ENCODE assay signal across 1 cellular context in the genomic region with DNA sequence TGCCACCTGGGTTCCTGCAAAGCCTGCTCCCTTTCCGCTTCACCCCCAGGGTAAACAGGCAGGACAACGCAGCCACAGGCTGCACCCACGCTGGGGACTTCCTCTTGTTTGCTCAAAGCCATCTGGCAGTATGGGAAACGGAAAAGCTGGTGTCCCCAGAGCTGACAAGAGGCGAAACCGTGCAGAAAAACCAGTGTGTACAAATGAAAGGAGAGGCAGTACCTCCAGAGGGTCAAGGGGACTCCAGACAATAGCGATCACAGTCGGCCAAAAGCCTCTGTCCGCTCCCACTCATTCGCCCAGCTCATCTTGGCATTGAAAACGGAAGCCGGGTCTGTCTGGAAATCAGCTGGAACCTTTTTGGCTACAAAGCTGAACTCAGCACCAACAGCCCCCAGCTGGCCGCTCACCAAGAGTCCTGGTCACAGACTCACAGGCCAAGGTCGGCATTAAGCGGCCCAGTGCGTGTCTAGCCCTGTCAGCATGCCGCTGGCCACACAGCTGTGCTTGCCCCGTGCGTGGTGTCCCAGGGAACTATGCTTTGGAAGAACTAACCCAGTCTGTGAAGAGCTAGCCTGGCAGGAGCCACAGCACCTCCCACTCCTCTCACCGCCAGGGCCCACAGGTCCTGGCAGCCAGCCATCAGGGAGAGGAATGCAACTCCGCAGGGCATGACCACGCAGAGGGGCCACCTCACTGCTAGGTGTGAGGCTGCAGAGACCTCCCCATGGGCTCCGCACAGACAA.
TF ChIP-seq lines count a peak whose summit lies in the region.

No MANE protein-coding gene starts in this region.

TF ChIP-seq in HepG2, 621 proteins besides CTCF, POLR2A, EP300 and RAD21 (continued from another document and continues in another):
- TF ChIP-seq, protein P1, sequence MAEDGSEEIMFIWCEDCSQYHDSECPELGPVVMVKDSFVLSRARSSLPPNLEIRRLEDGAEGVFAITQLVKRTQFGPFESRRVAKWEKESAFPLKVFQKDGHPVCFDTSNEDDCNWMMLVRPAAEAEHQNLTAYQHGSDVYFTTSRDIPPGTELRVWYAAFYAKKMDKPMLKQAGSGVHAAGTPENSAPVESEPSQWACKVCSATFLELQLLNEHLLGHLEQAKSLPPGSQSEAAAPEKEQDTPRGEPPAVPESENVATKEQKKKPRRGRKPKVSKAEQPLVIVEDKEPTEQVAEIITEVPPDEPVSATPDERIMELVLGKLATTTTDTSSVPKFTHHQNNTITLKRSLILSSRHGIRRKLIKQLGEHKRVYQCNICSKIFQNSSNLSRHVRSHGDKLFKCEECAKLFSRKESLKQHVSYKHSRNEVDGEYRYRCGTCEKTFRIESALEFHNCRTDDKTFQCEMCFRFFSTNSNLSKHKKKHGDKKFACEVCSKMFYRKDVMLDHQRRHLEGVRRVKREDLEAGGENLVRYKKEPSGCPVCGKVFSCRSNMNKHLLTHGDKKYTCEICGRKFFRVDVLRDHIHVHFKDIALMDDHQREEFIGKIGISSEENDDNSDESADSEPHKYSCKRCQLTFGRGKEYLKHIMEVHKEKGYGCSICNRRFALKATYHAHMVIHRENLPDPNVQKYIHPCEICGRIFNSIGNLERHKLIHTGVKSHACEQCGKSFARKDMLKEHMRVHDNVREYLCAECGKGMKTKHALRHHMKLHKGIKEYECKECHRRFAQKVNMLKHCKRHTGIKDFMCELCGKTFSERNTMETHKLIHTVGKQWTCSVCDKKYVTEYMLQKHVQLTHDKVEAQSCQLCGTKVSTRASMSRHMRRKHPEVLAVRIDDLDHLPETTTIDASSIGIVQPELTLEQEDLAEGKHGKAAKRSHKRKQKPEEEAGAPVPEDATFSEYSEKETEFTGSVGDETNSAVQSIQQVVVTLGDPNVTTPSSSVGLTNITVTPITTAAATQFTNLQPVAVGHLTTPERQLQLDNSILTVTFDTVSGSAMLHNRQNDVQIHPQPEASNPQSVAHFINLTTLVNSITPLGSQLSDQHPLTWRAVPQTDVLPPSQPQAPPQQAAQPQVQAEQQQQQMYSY (CRISPR knock-in tag; IDR thresholded peaks at IDR 0.05): no peak
- peak; percentile 72 for TF ChIP-seq MEF2D (CRISPR knock-in tag; IDR thresholded peaks at IDR 0.05)
- TF ChIP-seq ZNF616 (CRISPR knock-in tag; IDR thresholded peaks at IDR 0.05; ENCODE audit: low read depth): no peak
- TF ChIP-seq GZF1 (CRISPR knock-in tag; IDR thresholded peaks at IDR 0.05): no peak
- no peak for TF ChIP-seq ZNF562 (CRISPR knock-in tag; IDR thresholded peaks at IDR 0.05; ENCODE audit: borderline replicate concordance)
- TF ChIP-seq, protein P2, sequence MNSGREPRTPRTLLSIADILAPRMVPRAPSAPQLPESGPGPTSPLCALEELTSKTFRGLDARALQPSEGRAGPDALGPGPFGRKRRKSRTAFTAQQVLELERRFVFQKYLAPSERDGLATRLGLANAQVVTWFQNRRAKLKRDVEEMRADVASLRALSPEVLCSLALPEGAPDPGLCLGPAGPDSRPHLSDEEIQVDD (CRISPR knock-in tag; IDR thresholded peaks at IDR 0.05; ENCODE audit: borderline replicate concordance): no peak
- TF ChIP-seq MTF2 (CRISPR knock-in tag; IDR thresholded peaks at IDR 0.05; ENCODE audit: borderline replicate concordance): no peak
- TF ChIP-seq, protein P3, sequence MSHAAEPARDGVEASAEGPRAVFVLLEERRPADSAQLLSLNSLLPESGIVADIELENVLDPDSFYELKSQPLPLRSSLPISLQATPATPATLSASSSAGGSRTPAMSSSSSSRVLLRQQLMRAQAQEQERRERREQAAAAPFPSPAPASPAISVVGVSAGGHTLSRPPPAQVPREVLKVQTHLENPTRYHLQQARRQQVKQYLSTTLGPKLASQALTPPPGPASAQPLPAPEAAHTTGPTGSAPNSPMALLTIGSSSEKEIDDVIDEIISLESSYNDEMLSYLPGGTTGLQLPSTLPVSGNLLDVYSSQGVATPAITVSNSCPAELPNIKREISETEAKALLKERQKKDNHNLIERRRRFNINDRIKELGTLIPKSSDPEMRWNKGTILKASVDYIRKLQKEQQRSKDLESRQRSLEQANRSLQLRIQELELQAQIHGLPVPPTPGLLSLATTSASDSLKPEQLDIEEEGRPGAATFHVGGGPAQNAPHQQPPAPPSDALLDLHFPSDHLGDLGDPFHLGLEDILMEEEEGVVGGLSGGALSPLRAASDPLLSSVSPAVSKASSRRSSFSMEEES (CRISPR knock-in tag; IDR thresholded peaks at IDR 0.05): 0 out of 2 replicates have a peak, but pooled peaks have one; percentile 26
- TF ChIP-seq JDP2 (CRISPR knock-in tag; IDR thresholded peaks at IDR 0.05; ENCODE audit: borderline replicate concordance): no peak
- TF ChIP-seq, protein P4, sequence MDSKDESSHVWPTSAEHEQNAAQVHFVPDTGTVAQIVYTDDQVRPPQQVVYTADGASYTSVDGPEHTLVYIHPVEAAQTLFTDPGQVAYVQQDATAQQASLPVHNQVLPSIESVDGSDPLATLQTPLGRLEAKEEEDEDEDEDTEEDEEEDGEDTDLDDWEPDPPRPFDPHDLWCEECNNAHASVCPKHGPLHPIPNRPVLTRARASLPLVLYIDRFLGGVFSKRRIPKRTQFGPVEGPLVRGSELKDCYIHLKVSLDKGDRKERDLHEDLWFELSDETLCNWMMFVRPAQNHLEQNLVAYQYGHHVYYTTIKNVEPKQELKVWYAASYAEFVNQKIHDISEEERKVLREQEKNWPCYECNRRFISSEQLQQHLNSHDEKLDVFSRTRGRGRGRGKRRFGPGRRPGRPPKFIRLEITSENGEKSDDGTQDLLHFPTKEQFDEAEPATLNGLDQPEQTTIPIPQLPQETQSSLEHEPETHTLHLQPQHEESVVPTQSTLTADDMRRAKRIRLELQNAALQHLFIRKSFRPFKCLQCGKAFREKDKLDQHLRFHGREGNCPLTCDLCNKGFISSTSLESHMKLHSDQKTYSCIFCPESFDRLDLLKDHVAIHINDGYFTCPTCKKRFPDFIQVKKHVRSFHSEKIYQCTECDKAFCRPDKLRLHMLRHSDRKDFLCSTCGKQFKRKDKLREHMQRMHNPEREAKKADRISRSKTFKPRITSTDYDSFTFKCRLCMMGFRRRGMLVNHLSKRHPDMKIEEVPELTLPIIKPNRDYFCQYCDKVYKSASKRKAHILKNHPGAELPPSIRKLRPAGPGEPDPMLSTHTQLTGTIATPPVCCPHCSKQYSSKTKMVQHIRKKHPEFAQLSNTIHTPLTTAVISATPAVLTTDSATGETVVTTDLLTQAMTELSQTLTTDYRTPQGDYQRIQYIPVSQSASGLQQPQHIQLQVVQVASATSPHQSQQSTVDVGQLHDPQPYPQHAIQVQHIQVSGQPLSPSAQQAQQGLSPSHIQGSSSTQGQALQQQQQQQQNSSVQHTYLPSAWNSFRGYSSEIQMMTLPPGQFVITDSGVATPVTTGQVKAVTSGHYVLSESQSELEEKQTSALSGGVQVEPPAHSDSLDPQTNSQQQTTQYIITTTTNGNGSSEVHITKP (CRISPR knock-in tag; IDR thresholded peaks at IDR 0.05; ENCODE audit: low read depth): 0 out of 2 replicates have a peak, but pooled peaks have one; percentile 49
- TF ChIP-seq, protein P5, sequence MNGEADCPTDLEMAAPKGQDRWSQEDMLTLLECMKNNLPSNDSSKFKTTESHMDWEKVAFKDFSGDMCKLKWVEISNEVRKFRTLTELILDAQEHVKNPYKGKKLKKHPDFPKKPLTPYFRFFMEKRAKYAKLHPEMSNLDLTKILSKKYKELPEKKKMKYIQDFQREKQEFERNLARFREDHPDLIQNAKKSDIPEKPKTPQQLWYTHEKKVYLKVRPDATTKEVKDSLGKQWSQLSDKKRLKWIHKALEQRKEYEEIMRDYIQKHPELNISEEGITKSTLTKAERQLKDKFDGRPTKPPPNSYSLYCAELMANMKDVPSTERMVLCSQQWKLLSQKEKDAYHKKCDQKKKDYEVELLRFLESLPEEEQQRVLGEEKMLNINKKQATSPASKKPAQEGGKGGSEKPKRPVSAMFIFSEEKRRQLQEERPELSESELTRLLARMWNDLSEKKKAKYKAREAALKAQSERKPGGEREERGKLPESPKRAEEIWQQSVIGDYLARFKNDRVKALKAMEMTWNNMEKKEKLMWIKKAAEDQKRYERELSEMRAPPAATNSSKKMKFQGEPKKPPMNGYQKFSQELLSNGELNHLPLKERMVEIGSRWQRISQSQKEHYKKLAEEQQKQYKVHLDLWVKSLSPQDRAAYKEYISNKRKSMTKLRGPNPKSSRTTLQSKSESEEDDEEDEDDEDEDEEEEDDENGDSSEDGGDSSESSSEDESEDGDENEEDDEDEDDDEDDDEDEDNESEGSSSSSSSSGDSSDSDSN (CRISPR knock-in tag; IDR thresholded peaks at IDR 0.05): peak; percentile 82
- TF ChIP-seq, protein P6, sequence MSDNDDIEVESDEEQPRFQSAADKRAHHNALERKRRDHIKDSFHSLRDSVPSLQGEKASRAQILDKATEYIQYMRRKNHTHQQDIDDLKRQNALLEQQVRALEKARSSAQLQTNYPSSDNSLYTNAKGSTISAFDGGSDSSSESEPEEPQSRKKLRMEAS (IDR thresholded peaks at IDR 0.05): 0 out of 2 replicates have a peak, but pooled peaks have one; percentile 47
- TF ChIP-seq, protein P7, sequence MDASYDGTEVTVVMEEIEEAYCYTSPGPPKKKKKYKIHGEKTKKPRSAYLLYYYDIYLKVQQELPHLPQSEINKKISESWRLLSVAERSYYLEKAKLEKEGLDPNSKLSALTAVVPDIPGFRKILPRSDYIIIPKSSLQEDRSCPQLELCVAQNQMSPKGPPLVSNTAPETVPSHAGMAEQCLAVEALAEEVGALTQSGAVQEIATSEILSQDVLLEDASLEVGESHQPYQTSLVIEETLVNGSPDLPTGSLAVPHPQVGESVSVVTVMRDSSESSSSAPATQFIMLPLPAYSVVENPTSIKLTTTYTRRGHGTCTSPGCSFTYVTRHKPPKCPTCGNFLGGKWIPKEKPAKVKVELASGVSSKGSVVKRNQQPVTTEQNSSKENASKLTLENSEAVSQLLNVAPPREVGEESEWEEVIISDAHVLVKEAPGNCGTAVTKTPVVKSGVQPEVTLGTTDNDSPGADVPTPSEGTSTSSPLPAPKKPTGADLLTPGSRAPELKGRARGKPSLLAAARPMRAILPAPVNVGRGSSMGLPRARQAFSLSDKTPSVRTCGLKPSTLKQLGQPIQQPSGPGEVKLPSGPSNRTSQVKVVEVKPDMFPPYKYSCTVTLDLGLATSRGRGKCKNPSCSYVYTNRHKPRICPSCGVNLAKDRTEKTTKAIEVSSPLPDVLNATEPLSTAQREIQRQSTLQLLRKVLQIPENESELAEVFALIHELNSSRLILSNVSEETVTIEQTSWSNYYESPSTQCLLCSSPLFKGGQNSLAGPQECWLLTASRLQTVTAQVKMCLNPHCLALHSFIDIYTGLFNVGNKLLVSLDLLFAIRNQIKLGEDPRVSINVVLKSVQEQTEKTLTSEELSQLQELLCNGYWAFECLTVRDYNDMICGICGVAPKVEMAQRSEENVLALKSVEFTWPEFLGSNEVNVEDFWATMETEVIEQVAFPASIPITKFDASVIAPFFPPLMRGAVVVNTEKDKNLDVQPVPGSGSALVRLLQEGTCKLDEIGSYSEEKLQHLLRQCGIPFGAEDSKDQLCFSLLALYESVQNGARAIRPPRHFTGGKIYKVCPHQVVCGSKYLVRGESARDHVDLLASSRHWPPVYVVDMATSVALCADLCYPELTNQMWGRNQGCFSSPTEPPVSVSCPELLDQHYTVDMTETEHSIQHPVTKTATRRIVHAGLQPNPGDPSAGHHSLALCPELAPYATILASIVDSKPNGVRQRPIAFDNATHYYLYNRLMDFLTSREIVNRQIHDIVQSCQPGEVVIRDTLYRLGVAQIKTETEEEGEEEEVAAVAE (CRISPR knock-in tag; IDR thresholded peaks at IDR 0.05; ENCODE audit: borderline replicate concordance): 0 out of 2 replicates have a peak, but pooled peaks have one; percentile 41
- TF ChIP-seq ZSCAN31 (CRISPR knock-in tag; IDR thresholded peaks at IDR 0.05; ENCODE audit: low read depth): peak; percentile 38; the same call in 1 of the 2 replicates
- TF ChIP-seq HNF4A (CRISPR knock-in tag; IDR thresholded peaks at IDR 0.05): peak; percentile 49
- TF ChIP-seq HOXA7 (CRISPR knock-in tag; IDR thresholded peaks at IDR 0.05): no peak
- no peak for TF ChIP-seq RELA (CRISPR knock-in tag; IDR thresholded peaks at IDR 0.05)
- no peak for TF ChIP-seq ATAD3A (CRISPR knock-in tag; IDR thresholded peaks at IDR 0.05)
- TF ChIP-seq, protein P8, sequence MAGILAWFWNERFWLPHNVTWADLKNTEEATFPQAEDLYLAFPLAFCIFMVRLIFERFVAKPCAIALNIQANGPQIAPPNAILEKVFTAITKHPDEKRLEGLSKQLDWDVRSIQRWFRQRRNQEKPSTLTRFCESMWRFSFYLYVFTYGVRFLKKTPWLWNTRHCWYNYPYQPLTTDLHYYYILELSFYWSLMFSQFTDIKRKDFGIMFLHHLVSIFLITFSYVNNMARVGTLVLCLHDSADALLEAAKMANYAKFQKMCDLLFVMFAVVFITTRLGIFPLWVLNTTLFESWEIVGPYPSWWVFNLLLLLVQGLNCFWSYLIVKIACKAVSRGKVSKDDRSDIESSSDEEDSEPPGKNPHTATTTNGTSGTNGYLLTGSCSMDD (CRISPR knock-in tag; IDR thresholded peaks at IDR 0.05): no peak
- TF ChIP-seq, protein P9, sequence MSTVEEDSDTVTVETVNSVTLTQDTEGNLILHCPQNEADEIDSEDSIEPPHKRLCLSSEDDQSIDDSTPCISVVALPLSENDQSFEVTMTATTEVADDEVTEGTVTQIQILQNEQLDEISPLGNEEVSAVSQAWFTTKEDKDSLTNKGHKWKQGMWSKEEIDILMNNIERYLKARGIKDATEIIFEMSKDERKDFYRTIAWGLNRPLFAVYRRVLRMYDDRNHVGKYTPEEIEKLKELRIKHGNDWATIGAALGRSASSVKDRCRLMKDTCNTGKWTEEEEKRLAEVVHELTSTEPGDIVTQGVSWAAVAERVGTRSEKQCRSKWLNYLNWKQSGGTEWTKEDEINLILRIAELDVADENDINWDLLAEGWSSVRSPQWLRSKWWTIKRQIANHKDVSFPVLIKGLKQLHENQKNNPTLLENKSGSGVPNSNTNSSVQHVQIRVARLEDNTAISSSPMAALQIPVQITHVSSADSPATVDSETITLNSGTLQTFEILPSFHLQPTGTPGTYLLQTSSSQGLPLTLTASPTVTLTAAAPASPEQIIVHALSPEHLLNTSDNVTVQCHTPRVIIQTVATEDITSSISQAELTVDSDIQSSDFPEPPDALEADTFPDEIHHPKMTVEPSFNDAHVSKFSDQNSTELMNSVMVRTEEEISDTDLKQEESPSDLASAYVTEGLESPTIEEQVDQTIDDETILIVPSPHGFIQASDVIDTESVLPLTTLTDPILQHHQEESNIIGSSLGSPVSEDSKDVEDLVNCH (CRISPR knock-in tag; IDR thresholded peaks at IDR 0.05): no peak
- TF ChIP-seq MAFK (conservative IDR thresholded peaks at IDR 0.05 in 1 of 2, IDR thresholded peaks at IDR 0.05 in 1 of 2; ENCODE audit: low read length in 2 of 2): peak in 1 of 2 experiments; percentile 11; a peak in 1 of 4 replicates
- no peak for TF ChIP-seq RBAK (CRISPR knock-in tag; IDR thresholded peaks at IDR 0.05)
- TF ChIP-seq ARHGAP35 (CRISPR knock-in tag; IDR thresholded peaks at IDR 0.05; ENCODE audit: borderline replicate concordance): no peak; the same call in 1 of the 2 replicates
- TF ChIP-seq FOXC1 (CRISPR knock-in tag; IDR thresholded peaks at IDR 0.05; ENCODE audit: borderline replicate concordance): no peak; the same call in 1 of the 2 replicates
- TF ChIP-seq ZNF747 (CRISPR knock-in tag; IDR thresholded peaks at IDR 0.05; ENCODE audit: borderline replicate concordance): 0 out of 2 replicates have a peak, but pooled peaks have one; percentile 57
